ENCODE assay signal across 1 cellular context in the genomic region with DNA sequence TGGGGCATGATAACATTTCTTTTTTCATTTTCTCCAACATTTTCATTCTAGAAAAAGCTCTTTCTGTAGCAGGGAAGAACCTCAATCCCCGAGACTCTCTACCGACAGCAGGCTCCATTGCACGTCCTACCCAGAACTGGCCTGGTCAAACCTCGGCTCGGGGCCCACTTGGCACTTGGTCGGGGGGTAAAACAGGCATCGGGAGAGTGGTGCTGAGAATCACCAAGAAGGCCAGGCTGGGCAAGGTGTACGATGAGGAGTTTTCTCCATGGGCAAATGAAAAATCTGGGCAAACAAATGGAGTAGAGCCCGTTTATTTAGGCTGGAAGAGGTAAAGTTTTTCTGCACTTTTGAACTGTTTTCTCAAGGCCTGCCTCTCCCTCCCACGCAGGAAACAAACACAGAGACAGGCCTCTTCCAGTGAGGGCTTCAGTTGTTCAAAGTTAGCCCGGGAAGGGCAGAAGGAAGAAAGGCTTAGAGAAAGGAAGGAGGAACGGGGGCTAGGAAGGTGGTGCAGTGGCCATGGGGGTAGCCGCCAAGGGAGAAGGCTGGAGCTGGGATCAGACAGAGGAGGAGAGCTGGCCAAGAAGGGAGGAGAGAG.
TF ChIP-seq lines count a peak whose summit lies in the region.

No MANE protein-coding gene starts in this region.

TF ChIP-seq in WTC11, 78 proteins besides CTCF, POLR2A, EP300 and RAD21 (continued from another document):
- TF ChIP-seq, protein P1, sequence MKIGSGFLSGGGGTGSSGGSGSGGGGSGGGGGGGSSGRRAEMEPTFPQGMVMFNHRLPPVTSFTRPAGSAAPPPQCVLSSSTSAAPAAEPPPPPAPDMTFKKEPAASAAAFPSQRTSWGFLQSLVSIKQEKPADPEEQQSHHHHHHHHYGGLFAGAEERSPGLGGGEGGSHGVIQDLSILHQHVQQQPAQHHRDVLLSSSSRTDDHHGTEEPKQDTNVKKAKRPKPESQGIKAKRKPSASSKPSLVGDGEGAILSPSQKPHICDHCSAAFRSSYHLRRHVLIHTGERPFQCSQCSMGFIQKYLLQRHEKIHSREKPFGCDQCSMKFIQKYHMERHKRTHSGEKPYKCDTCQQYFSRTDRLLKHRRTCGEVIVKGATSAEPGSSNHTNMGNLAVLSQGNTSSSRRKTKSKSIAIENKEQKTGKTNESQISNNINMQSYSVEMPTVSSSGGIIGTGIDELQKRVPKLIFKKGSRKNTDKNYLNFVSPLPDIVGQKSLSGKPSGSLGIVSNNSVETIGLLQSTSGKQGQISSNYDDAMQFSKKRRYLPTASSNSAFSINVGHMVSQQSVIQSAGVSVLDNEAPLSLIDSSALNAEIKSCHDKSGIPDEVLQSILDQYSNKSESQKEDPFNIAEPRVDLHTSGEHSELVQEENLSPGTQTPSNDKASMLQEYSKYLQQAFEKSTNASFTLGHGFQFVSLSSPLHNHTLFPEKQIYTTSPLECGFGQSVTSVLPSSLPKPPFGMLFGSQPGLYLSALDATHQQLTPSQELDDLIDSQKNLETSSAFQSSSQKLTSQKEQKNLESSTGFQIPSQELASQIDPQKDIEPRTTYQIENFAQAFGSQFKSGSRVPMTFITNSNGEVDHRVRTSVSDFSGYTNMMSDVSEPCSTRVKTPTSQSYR (CRISPR knock-in tag; IDR thresholded peaks at IDR 0.05) = no peak
- TF ChIP-seq, protein P2, sequence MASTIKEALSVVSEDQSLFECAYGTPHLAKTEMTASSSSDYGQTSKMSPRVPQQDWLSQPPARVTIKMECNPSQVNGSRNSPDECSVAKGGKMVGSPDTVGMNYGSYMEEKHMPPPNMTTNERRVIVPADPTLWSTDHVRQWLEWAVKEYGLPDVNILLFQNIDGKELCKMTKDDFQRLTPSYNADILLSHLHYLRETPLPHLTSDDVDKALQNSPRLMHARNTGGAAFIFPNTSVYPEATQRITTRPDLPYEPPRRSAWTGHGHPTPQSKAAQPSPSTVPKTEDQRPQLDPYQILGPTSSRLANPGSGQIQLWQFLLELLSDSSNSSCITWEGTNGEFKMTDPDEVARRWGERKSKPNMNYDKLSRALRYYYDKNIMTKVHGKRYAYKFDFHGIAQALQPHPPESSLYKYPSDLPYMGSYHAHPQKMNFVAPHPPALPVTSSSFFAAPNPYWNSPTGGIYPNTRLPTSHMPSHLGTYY (CRISPR knock-in tag; IDR thresholded peaks at IDR 0.05) = no peak
- TF ChIP-seq ZNF263 (CRISPR knock-in tag; IDR thresholded peaks at IDR 0.05; ENCODE audit: low read depth) (no peak), ZNF121 (CRISPR knock-in tag; IDR thresholded peaks at IDR 0.05) (no peak), RORB (CRISPR knock-in tag; IDR thresholded peaks at IDR 0.05) (no peak), NR1H2 (CRISPR knock-in tag; IDR thresholded peaks at IDR 0.05) (no peak)
- TF ChIP-seq, protein P3, sequence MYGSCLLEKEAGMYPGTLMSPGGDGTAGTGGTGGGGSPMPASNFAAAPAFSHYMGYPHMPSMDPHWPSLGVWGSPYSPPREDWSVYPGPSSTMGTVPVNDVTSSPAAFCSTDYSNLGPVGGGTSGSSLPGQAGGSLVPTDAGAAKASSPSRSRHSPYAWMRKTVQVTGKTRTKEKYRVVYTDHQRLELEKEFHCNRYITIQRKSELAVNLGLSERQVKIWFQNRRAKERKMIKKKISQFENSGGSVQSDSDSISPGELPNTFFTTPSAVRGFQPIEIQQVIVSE (CRISPR knock-in tag; IDR thresholded peaks at IDR 0.05; ENCODE audit: borderline replicate concordance) = no peak
- TF ChIP-seq, protein P4, sequence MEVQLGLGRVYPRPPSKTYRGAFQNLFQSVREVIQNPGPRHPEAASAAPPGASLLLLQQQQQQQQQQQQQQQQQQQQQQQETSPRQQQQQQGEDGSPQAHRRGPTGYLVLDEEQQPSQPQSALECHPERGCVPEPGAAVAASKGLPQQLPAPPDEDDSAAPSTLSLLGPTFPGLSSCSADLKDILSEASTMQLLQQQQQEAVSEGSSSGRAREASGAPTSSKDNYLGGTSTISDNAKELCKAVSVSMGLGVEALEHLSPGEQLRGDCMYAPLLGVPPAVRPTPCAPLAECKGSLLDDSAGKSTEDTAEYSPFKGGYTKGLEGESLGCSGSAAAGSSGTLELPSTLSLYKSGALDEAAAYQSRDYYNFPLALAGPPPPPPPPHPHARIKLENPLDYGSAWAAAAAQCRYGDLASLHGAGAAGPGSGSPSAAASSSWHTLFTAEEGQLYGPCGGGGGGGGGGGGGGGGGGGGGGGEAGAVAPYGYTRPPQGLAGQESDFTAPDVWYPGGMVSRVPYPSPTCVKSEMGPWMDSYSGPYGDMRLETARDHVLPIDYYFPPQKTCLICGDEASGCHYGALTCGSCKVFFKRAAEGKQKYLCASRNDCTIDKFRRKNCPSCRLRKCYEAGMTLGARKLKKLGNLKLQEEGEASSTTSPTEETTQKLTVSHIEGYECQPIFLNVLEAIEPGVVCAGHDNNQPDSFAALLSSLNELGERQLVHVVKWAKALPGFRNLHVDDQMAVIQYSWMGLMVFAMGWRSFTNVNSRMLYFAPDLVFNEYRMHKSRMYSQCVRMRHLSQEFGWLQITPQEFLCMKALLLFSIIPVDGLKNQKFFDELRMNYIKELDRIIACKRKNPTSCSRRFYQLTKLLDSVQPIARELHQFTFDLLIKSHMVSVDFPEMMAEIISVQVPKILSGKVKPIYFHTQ (CRISPR knock-in tag; IDR thresholded peaks at IDR 0.05) = no peak
- TF ChIP-seq, protein P5, sequence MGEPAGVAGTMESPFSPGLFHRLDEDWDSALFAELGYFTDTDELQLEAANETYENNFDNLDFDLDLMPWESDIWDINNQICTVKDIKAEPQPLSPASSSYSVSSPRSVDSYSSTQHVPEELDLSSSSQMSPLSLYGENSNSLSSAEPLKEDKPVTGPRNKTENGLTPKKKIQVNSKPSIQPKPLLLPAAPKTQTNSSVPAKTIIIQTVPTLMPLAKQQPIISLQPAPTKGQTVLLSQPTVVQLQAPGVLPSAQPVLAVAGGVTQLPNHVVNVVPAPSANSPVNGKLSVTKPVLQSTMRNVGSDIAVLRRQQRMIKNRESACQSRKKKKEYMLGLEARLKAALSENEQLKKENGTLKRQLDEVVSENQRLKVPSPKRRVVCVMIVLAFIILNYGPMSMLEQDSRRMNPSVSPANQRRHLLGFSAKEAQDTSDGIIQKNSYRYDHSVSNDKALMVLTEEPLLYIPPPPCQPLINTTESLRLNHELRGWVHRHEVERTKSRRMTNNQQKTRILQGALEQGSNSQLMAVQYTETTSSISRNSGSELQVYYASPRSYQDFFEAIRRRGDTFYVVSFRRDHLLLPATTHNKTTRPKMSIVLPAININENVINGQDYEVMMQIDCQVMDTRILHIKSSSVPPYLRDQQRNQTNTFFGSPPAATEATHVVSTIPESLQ (CRISPR knock-in tag; IDR thresholded peaks at IDR 0.05) = no peak
- TF ChIP-seq, protein P6, sequence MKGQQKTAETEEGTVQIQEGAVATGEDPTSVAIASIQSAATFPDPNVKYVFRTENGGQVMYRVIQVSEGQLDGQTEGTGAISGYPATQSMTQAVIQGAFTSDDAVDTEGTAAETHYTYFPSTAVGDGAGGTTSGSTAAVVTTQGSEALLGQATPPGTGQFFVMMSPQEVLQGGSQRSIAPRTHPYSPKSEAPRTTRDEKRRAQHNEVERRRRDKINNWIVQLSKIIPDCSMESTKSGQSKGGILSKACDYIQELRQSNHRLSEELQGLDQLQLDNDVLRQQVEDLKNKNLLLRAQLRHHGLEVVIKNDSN (CRISPR knock-in tag; IDR thresholded peaks at IDR 0.05) = no peak
